10 cellular contexts compared by ENCODE assay signal in the genomic region with DNA sequence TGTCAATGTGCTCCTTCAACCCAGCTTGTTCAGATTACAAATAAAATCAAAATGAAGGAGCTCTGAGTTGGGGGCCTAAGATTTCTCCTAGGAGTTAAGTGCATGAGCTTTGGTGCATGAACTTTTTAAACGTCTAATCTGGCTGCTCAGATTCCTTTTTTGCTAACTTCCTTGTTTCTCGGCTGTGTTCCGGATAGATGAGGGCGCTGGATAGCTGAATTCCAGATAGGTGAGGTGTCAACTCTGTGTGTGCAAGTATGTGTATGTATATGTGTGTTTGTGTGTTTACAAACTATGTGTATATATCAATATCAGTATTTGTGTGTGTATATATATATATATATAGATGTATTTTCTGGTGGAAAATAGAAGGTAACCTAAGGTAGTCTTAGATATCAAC.
"Had no signal": no experiment of that assay in that cellular context is flagged by ENCODE, and none has a peak within 500 bp of the region (broad histone marks: within the 10 kb centered on the region; RNA-seq: fewer than 3 reads in every experiment).

No MANE protein-coding gene starts in this region.

- H3K27me3 Mint-ChIP-seq: activated B cell treated with CpG ODN at 0.5 μM for 24 hours; activated CD4-positive, alpha-beta T cell treated with anti-CD3 and anti-CD28 coated beads, Interleukin-2, amount 10 ng/mL, durations not matched to agents 24 days and 14 days had no signal

- H3K4me3 ChIP-seq: sigmoid colon, suprapubic skin, upper lobe of right lung had no signal

- H3K4me3 Mint-ChIP-seq: activated B cell treated with CpG ODN at 0.5 μM for 24 hours; activated CD4-positive, alpha-beta T cell treated with anti-CD3 and anti-CD28 coated beads, Interleukin-2, amount 10 ng/mL, durations not matched to agents 24 days and 14 days had no signal

- H3K9me3 Mint-ChIP-seq: activated B cell treated with CpG ODN at 0.5 μM for 24 hours had no signal

- DNase-seq: activated B cell treated with CpG ODN at 0.5 μM for 24 hours; activated CD4-positive, alpha-beta T cell treated with anti-CD3 and anti-CD28 coated beads, Interleukin-2, amount 10 ng/mL, durations not matched to agents 24 days and 14 days; activated gamma-delta T cell treated with Interleukin-2 at 50 U/mL for 16 hours; foreskin melanocyte; head of caudate nucleus; mammary epithelial cell; sigmoid colon; stimulated activated naive CD4-positive, alpha-beta T cell treated with Interleukin-2 at 50 U/mL for 16 hours; upper lobe of right lung had no signal

- H3K27ac Mint-ChIP-seq: activated B cell treated with CpG ODN at 0.5 μM for 24 hours; activated CD4-positive, alpha-beta T cell treated with anti-CD3 and anti-CD28 coated beads, Interleukin-2, amount 10 ng/mL, durations not matched to agents 24 days and 14 days had no signal

- H3K27ac ChIP-seq: sigmoid colon, suprapubic skin, upper lobe of right lung had no signal
